2 cellular contexts compared by ENCODE assay signal in genomic region chr1:8257621-8258020, GRCh38.
TF ChIP-seq lines count a peak whose summit lies in the region.

No MANE protein-coding gene starts in this region.

TF ChIP-seq in H1, 55 proteins besides CTCF, POLR2A, EP300 and RAD21 (continued from another document):
- TF ChIP-seq, protein P1, sequence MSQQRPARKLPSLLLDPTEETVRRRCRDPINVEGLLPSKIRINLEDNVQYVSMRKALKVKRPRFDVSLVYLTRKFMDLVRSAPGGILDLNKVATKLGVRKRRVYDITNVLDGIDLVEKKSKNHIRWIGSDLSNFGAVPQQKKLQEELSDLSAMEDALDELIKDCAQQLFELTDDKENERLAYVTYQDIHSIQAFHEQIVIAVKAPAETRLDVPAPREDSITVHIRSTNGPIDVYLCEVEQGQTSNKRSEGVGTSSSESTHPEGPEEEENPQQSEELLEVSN (IDR thresholded peaks at IDR 0.05): no peak
- TF ChIP-seq NRF1 (IDR thresholded peaks at IDR 0.05; ENCODE audit: low read depth, low read length) (no peak), SIRT6 (IDR thresholded peaks at IDR 0.05; ENCODE audit: low read length) (no peak), CHD7 (IDR thresholded peaks at IDR 0.05; ENCODE audit: insufficient replicate concordance, low read length) (no peak), SRF (IDR thresholded peaks at IDR 0.05; ENCODE audit: low read depth, low read length) (no peak), BACH1 (IDR thresholded peaks at IDR 0.05; ENCODE audit: low read length) (no peak), CBX5 (IDR thresholded peaks at IDR 0.05; ENCODE audit: low read depth, low read length) (no peak), NANOG (IDR thresholded peaks at IDR 0.05; ENCODE audit: insufficient read depth, low read depth, low read length, poor library complexity, severe bottlenecking) (no peak), TCF12 (IDR thresholded peaks at IDR 0.05; ENCODE audit: low read depth, low read length) (no peak), SIX5 (IDR thresholded peaks at IDR 0.05; ENCODE audit: low read depth, low read length) (no peak), RFX5 (IDR thresholded peaks at IDR 0.05; ENCODE audit: borderline replicate concordance, low read depth, low read length) (no peak), EGR1 (IDR thresholded peaks at IDR 0.05; ENCODE audit: borderline replicate concordance, low read depth, low read length) (no peak), HDAC6 (IDR thresholded peaks at IDR 0.05; ENCODE audit: low read depth, low read length) (no peak), SP4 (IDR thresholded peaks at IDR 0.05; ENCODE audit: low read length) (no peak), USF2 (IDR thresholded peaks at IDR 0.05; ENCODE audit: low read length) (no peak), TAF1 (IDR thresholded peaks at IDR 0.05; ENCODE audit: low read depth, low read length) (no peak)

TF ChIP-seq in HEK293T, 16 proteins besides CTCF, POLR2A, EP300 and RAD21 (continued from another document):
- TF ChIP-seq, protein P2, sequence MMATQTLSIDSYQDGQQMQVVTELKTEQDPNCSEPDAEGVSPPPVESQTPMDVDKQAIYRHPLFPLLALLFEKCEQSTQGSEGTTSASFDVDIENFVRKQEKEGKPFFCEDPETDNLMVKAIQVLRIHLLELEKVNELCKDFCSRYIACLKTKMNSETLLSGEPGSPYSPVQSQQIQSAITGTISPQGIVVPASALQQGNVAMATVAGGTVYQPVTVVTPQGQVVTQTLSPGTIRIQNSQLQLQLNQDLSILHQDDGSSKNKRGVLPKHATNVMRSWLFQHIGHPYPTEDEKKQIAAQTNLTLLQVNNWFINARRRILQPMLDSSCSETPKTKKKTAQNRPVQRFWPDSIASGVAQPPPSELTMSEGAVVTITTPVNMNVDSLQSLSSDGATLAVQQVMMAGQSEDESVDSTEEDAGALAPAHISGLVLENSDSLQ (IDR thresholded peaks at IDR 0.05): no peak
- no peak for TF ChIP-seq FOXA1 (IDR thresholded peaks at IDR 0.05)
- TF ChIP-seq HDGF (IDR thresholded peaks at IDR 0.05; ENCODE audit: borderline replicate concordance): no peak
- no peak for TF ChIP-seq SP1 (IDR thresholded peaks at IDR 0.05)
- no peak for TF ChIP-seq FOXM1 (IDR thresholded peaks at IDR 0.05; ENCODE audit: borderline replicate concordance)
- TF ChIP-seq BHLHE40 (IDR thresholded peaks at IDR 0.05; ENCODE audit: borderline replicate concordance): no peak
- no peak for TF ChIP-seq ELF4 (IDR thresholded peaks at IDR 0.05)
- no peak for TF ChIP-seq CTBP1 (IDR thresholded peaks at IDR 0.05; ENCODE audit: borderline replicate concordance)
- TF ChIP-seq ZNF384 (IDR thresholded peaks at IDR 0.05): no peak
- TF ChIP-seq ARNT (IDR thresholded peaks at IDR 0.05): no peak
- TF ChIP-seq L3MBTL2 (conservative IDR thresholded peaks at IDR 0.05): no peak
- no peak for TF ChIP-seq NFRKB (IDR thresholded peaks at IDR 0.05)
